8 cellular contexts compared by ENCODE assay signal in the genomic region with DNA sequence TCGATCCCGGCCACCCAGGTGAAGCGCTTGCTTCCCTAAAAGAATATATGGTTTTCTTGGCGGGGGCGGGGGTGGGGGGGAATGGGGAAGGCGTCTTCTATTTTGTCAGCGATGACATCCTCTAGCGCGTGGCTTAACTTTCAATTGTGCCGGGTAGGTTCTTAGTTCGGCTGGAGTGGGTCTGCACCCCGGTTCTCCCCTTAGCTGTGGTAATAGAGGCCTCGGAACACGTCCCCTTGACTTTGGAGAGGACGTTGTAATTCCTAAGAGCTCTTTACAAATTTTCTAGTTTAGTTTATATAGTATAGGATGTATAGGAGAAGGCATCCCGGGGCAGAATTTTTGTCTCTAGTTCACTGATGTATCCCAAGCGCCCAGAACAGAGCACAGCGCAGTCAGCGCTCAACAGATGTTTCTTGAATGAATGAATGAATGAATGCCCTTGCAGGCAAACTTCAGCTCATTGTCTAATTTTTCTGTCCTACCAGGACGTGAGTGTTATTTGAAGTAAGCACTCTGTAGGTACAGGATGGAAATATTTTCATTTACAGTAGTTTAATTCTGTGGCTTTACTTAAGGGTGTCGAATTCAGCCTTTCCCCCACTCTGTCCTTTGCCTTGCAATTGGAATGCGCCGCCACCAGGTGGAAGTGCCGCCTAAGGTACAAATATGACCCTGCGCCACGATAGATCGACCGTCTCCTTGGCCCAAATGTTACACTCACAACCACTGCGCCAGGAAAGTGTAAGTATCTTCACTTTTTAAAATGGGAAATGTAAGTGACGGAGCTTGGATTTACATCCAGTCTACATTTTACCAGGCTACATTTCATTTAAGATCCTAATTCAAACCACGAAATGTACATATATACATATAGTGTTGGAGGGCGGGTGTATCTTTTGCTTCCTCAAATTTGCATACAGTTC. TPM values are rescaled to one million over a fixed set of nuclear protein-coding genes. Genes with fewer than 3 reads are reported as not detected.
DNase-seq lines count a peak whose midpoint lies in the region; ATAC-seq and TF ChIP-seq lines count a peak whose summit lies in the region.

No MANE protein-coding gene starts in this region.

- H3K27me3 ChIP-seq in effector memory CD4-positive, alpha-beta T cell (replicated peaks; ENCODE audit: control insufficient read depth, insufficient read depth, low read length, poor library complexity, severe bottlenecking), result no peaks in the 10 kb centered on the region
- H3K27me3 ChIP-seq in lung (ENCODE audit: control insufficient read depth, insufficient read depth), result no peaks in the 10 kb centered on the region

- no peaks in the 10 kb centered on the region for H3K9me3 Mint-ChIP-seq in activated CD8-positive, alpha-beta T cell treated with anti-CD3 and anti-CD28 coated beads, Interleukin-2, amount 10 ng/mL, durations not matched to agents 7 days and 5 days (ENCODE audit: insufficient read depth)

- WGBS in lung, 2 donors, result 4% methylated on average over 32 of the region's 32 CpGs

- H3K27ac ChIP-seq in effector memory CD4-positive, alpha-beta T cell (ENCODE audit: insufficient read depth, low read length, poor library complexity, severe bottlenecking), result peak overlapping the region; percentile 77
- H3K27ac ChIP-seq in lung (ENCODE audit: low read depth in 1 of 2, low read length in 1 of 2), result peak overlapping the region; percentile 69 to 97

- ATAC-seq in GM19395 (IDR thresholded peaks at IDR 0.05; ENCODE audit: unreplicated experiment), result peak; percentile 85
- ATAC-seq in HG03521 (IDR thresholded peaks at IDR 0.05; ENCODE audit: unreplicated experiment), result peak; percentile 67
- ATAC-seq in activated CD8-positive, alpha-beta T cell treated with anti-CD3 and anti-CD28 coated beads, Interleukin-2, amount 10 ng/mL, durations not matched to agents 7 days and 5 days, result peak; percentile 76
- peak; percentile 90 for ATAC-seq in lung (ENCODE audit: insufficient read depth, low FRiP score)

- CTCF ChIA-PET in activated CD8-positive, alpha-beta T cell treated with anti-CD3 and anti-CD28 coated beads, Interleukin-2, amount 10 ng/mL, durations not matched to agents 7 days and 5 days (lab: Charles Lee), result interaction anchor here (0.6 to 3.5 kb wide), 52 partner anchors 8 to 1109 kb away, joined by 3 to 46 read pairs (median 4); a partner anchor contains a TSS

- peaks cover 36% of the 10 kb centered on the region for H3K4me1 Mint-ChIP-seq in activated CD8-positive, alpha-beta T cell treated with anti-CD3 and anti-CD28 coated beads, Interleukin-2, amount 10 ng/mL, durations not matched to agents 7 days and 5 days (ENCODE audit: low read depth)

- peaks cover 3% of the 10 kb centered on the region for H3K27me3 Mint-ChIP-seq in activated CD8-positive, alpha-beta T cell treated with anti-CD3 and anti-CD28 coated beads, Interleukin-2, amount 10 ng/mL, durations not matched to agents 7 days and 5 days (ENCODE audit: low read depth)

- POLR2A ChIA-PET in activated CD8-positive, alpha-beta T cell treated with anti-CD3 and anti-CD28 coated beads, Interleukin-2, amount 10 ng/mL, durations not matched to agents 7 days and 5 days (lab: Charles Lee), result interaction anchor here (0.9 to 2.2 kb wide), 5 partner anchors 29 to 186 kb away, joined by 4 to 14 read pairs (median 5); a partner anchor contains a TSS

- H3K4me1 ChIP-seq in effector memory CD4-positive, alpha-beta T cell (ENCODE audit: control insufficient read depth, insufficient read depth, low read length, poor library complexity, severe bottlenecking), result peaks cover 15% of the 10 kb centered on the region
- H3K4me1 ChIP-seq in lung (ENCODE audit: control insufficient read depth in 2 of 2, insufficient read depth in 2 of 2, low read length in 2 of 2), result peaks cover 0 to 13% of the 10 kb centered on the region in 2 donors

- peak overlapping the region; percentile 83 for H3K4me3 ChIP-seq in effector memory CD4-positive, alpha-beta T cell (ENCODE audit: insufficient read depth, low read depth, low read length, poor library complexity, severe bottlenecking)
- H3K4me3 ChIP-seq in lung, result peak overlapping the region; percentile 100

- H3K9me3 ChIP-seq in effector memory CD4-positive, alpha-beta T cell (ENCODE audit: control insufficient read depth, low read length), result no peaks in the 10 kb centered on the region
- no peaks in the 10 kb centered on the region for H3K9me3 ChIP-seq in lung (ENCODE audit: control insufficient read depth in 2 of 2, insufficient read depth in 1 of 2, low read length in 1 of 2)

- peaks cover 11% of the 10 kb centered on the region for H3K36me3 ChIP-seq in effector memory CD4-positive, alpha-beta T cell (ENCODE audit: control insufficient read depth, insufficient read depth, low read length)
- H3K36me3 ChIP-seq in lung (ENCODE audit: control insufficient read depth in 2 of 2, insufficient read depth in 2 of 2, low read length in 2 of 2), result peaks cover 2 to 4% of the 10 kb centered on the region in 2 donors

- peak overlapping the region; percentile 99 for H3K27ac Mint-ChIP-seq in activated CD8-positive, alpha-beta T cell treated with anti-CD3 and anti-CD28 coated beads, Interleukin-2, amount 10 ng/mL, durations not matched to agents 7 days and 5 days

- H3K4me3 Mint-ChIP-seq in activated CD8-positive, alpha-beta T cell treated with anti-CD3 and anti-CD28 coated beads, Interleukin-2, amount 10 ng/mL, durations not matched to agents 7 days and 5 days, result peak overlapping the region; percentile 100

- peaks cover 26% of the 10 kb centered on the region for H3K36me3 Mint-ChIP-seq in activated CD8-positive, alpha-beta T cell treated with anti-CD3 and anti-CD28 coated beads, Interleukin-2, amount 10 ng/mL, durations not matched to agents 7 days and 5 days (ENCODE audit: low read depth)

- TF ChIP-seq CTCF in lung (IDR thresholded peaks at IDR 0.05; ENCODE audit: control extremely low read depth, extremely low read depth), result peak; percentile 96

- DNase-seq in CD1c-positive myeloid dendritic cell (ENCODE audit: extremely low spot score) (peak; percentile 88), NCI-H69 (lab: John Stamatoyannopoulos, UW) (peak; percentile 86), lung (ENCODE audit: low spot score) (peak; percentile 78)
- peak; percentile 83 for DNase-seq in activated CD8-positive, alpha-beta T cell treated with anti-CD3 and anti-CD28 coated beads, Interleukin-2, amount 10 ng/mL, durations not matched to agents 7 days and 5 days
- peak; percentile 52 to 64 (median 53) for DNase-seq in effector memory CD4-positive, alpha-beta T cell
- peak; percentile 58 to 75 (median 63) for DNase-seq in stimulated activated CD4-positive, alpha-beta T cell treated with anti-CD3 and anti-CD28 coated beads, TNF-alpha, amount 100 ng/mL, for 24 hours (ENCODE audit: low read depth in 3 of 3)

RNA-seq across cellular contexts. Expression of a gene that starts 0.8 kb away (rescaled TPM):
- total RNA-seq in activated CD8-positive, alpha-beta T cell treated with anti-CD3 and anti-CD28 coated beads, Interleukin-2, amount 10 ng/mL, durations not matched to agents 7 days and 5 days, result 10 to 100 TPM; 42.7 to 44.5 TPM
- 10 to 100 TPM; 21.8 to 31.6 TPM for total RNA-seq in lung
- polyA plus RNA-seq in lung, result 10 to 100 TPM; 27.9 to 31.1 TPM

RNA-seq across cellular contexts. Expression of a gene that starts 31.0 kb away (rescaled TPM):
- total RNA-seq in activated CD8-positive, alpha-beta T cell treated with anti-CD3 and anti-CD28 coated beads, Interleukin-2, amount 10 ng/mL, durations not matched to agents 7 days and 5 days, result under 1 TPM in 1 of 2 experiments, not detected in 1; 0.05 TPM
- total RNA-seq in lung, result 10 to 100 TPM; 16.0 to 57.1 TPM
- polyA plus RNA-seq in lung, result 10 to 100 TPM; 11.1 to 12.8 TPM

Comparison
In these comparisons a context has a peak if more than half of its experiments do, and no peak if none do; other contexts are left out.
1. Peak in every context shown above with its lines: DNase-seq, ATAC-seq, H3K4me3 ChIP-seq and H3K27ac ChIP-seq.
2. RNA of a gene that starts 31.0 kb away (total RNA-seq): 16.0 to 57.1 TPM in lung; 0.05 TPM in activated CD8-positive, alpha-beta T cell treated with anti-CD3 and anti-CD28 coated beads, Interleukin-2, amount 10 ng/mL, durations not matched to agents 7 days and 5 days; every median in the first group is over 10 times any median in the second.